Comparison of ENCODE assay signal across 1 cellular context in the genomic region with DNA sequence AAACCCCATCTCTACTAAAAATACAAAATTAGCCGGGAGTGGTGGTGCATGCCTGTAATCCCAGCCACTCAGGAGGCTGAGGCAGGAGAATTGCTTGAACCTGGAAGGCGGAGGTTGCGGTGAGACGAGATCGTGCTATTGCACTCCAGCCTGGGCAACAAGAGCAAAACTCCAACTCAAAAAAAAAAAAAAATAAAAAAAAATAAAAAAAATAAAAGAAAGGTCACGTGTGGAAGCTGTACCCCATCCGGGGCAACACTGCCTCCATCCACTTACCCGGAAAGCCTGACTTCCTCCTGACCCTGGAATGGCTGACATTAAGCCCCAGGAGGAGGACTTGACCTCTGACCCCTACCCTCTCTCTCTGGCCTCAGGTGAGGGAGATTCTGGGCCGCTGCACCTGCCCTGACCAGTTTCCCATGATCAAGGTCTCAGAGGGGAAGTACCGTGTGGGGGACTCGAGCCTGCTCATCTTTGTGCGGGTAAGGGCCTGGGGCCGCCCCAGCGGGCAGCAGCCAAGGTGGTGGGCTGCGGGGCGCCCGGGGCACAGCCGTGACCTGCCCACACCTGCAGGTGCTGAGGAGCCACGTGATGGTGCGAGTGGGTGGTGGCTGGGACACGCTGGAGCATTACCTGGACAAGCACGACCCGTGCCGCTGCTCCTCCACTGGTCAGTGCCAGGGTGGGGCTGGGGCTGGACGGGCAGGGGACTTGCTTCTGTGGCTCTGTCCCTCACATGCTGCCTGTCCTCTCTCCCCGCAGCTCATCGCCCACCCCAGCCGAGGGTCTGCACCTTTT.
TF ChIP-seq lines count a peak whose summit lies in the region.

No MANE protein-coding gene starts in this region.

TF ChIP-seq in HEK293T, 16 proteins besides CTCF, POLR2A, EP300 and RAD21:
- TF ChIP-seq SUZ12 (IDR thresholded peaks at IDR 0.05) (no peak), FOXA1 (IDR thresholded peaks at IDR 0.05) (no peak), SP1 (IDR thresholded peaks at IDR 0.05) (no peak), BHLHE40 (IDR thresholded peaks at IDR 0.05; ENCODE audit: borderline replicate concordance) (no peak), CTBP1 (IDR thresholded peaks at IDR 0.05; ENCODE audit: borderline replicate concordance) (no peak), ARNT (IDR thresholded peaks at IDR 0.05) (no peak), ZNF384 (IDR thresholded peaks at IDR 0.05) (no peak), NFRKB (IDR thresholded peaks at IDR 0.05) (no peak), TARDBP (IDR thresholded peaks at IDR 0.05) (no peak), FOXM1 (IDR thresholded peaks at IDR 0.05; ENCODE audit: borderline replicate concordance) (no peak), HDGF (IDR thresholded peaks at IDR 0.05; ENCODE audit: borderline replicate concordance) (no peak), PKNOX1 (IDR thresholded peaks at IDR 0.05) (no peak), L3MBTL2 (conservative IDR thresholded peaks at IDR 0.05) (no peak), FOXK2 (IDR thresholded peaks at IDR 0.05) (no peak), ELF4 (IDR thresholded peaks at IDR 0.05) (no peak), LEF1 (IDR thresholded peaks at IDR 0.05; ENCODE audit: borderline replicate concordance) (no peak)
